ENCODE assay signal across 1 cellular context in the genomic region with DNA sequence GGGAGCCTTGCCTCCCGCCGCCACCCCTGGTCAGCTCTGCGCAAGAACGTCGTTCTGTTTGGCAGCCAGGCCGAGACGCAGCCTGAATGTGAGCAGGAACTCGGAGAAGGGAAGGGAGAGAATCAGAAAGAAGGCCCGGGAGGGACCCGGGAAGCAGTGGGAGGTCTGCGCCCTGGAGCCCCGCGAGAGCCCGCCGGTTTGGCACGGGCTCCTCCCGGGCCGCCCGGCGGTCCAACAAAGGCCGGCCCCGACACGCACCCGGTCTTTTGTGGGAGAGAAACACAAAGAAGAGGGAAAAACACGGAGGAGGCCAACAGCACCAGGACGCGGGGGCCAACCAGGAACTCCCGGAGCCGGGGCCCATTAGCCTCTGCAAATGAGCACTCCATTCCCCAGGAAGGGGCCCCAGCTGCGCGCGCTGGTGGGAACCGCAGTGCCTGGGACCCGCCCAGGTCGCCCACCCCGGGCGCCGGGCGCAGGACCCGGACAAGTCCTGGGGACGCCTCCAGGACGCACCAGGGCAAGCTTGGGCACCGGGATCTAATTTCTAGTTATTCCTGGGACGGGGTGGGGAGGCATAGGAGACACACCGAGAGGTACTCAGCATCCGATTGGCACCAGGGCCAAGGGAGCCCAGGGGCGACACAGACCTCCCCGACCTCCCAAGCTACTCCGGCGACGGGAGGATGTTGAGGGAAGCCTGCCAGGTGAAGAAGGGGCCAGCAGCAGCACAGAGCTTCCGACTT.
TF ChIP-seq lines count a peak whose summit lies in the region.

No MANE protein-coding gene starts in this region.

TF ChIP-seq in endothelial cell of umbilical vein, 7 proteins besides CTCF, POLR2A, EP300 and RAD21:
- TF ChIP-seq JUN (IDR thresholded peaks at IDR 0.05; ENCODE audit: borderline replicate concordance, insufficient read depth, insufficient read length, low read depth) (no peak), POLR2AphosphoS5 (IDR thresholded peaks at IDR 0.05; ENCODE audit: insufficient read depth, low read depth, low read length) (no peak), EZH2 (IDR thresholded peaks at IDR 0.05; ENCODE audit: borderline replicate concordance, low read depth, low read length, severe bottlenecking) (peak; percentile 4)
